In genomic region chr6:168507297-168507696, GRCh38 we compare ENCODE assay signal across 18 cellular contexts.
"Had no signal": no experiment of that assay in that cellular context is flagged by ENCODE, and none has a peak within 500 bp of the region (broad histone marks: within the 10 kb centered on the region; RNA-seq: fewer than 3 reads in every experiment).

No MANE protein-coding gene starts in this region.

- H3K27me3 Mint-ChIP-seq: activated naive CD8-positive, alpha-beta T cell treated with anti-CD3 and anti-CD28 coated beads for 36 hours; memory B cell had no signal

- ATAC-seq: foreskin keratinocyte, left ventricle myocardium superior, natural killer cell, right cardiac atrium, upper lobe of right lung had no signal

- H3K9me3 Mint-ChIP-seq: activated naive CD8-positive, alpha-beta T cell treated with anti-CD3 and anti-CD28 coated beads for 36 hours; activated T-helper 1 cell treated with anti-CD3 and anti-CD28 coated beads, Interleukin-12 subunit alpha, Interleukin-12 subunit beta, Interleukin-2, Interleukin-4 antibody, amounts not matched to agents 30 ng/mL and 10 ng/mL and 1 ng/mL, durations not matched to agents 14 hours and 24 hours and 36 hours; memory B cell; natural killer cell had no signal

- H3K27ac Mint-ChIP-seq: activated naive CD8-positive, alpha-beta T cell treated with anti-CD3 and anti-CD28 coated beads for 36 hours; activated T-helper 1 cell treated with anti-CD3 and anti-CD28 coated beads, Interleukin-12 subunit alpha, Interleukin-12 subunit beta, Interleukin-2, Interleukin-4 antibody, amounts not matched to agents 30 ng/mL and 10 ng/mL and 1 ng/mL, durations not matched to agents 14 hours and 24 hours and 36 hours; memory B cell; natural killer cell had no signal

- H3K4me1 Mint-ChIP-seq: activated naive CD8-positive, alpha-beta T cell treated with anti-CD3 and anti-CD28 coated beads for 36 hours; memory B cell; natural killer cell had no signal

- H3K4me3 Mint-ChIP-seq: activated naive CD8-positive, alpha-beta T cell treated with anti-CD3 and anti-CD28 coated beads for 36 hours; activated T-helper 1 cell treated with anti-CD3 and anti-CD28 coated beads, Interleukin-12 subunit alpha, Interleukin-12 subunit beta, Interleukin-2, Interleukin-4 antibody, amounts not matched to agents 30 ng/mL and 10 ng/mL and 1 ng/mL, durations not matched to agents 14 hours and 24 hours and 36 hours; memory B cell; natural killer cell had no signal

- H3K36me3 Mint-ChIP-seq: activated naive CD8-positive, alpha-beta T cell treated with anti-CD3 and anti-CD28 coated beads for 36 hours; memory B cell; natural killer cell had no signal

- H3K27ac ChIP-seq: brain microvascular endothelial cell, foreskin keratinocyte, prostate gland, upper lobe of right lung had no signal

- DNase-seq: activated CD4-positive, CD25-positive, alpha-beta regulatory T cell treated with anti-CD3 and anti-CD28 coated beads, Interleukin-2, amount 50 U/mL, for 72 hours; activated naive CD8-positive, alpha-beta T cell treated with anti-CD3 and anti-CD28 coated beads for 36 hours; brain microvascular endothelial cell; cerebellar nuclear complex; effector CD8-positive, alpha-beta T cell; foreskin keratinocyte; glutamatergic neuron; hypothalamus; left ventricle myocardium superior; natural killer cell; right cardiac atrium; small intestine; stimulated activated CD4-positive, alpha-beta T cell treated with anti-CD3 and anti-CD28 coated beads, Interleukin-4, amount 100 ng/mL, for 24 hours; stimulated activated naive CD4-positive, alpha-beta T cell treated with Interleukin-2 at 50 U/mL for 16 hours; upper lobe of right lung had no signal
